8 cellular contexts compared by ENCODE assay signal in genomic region chr10:69438531-69439349, GRCh38. TPM values are rescaled to one million over a fixed set of nuclear protein-coding genes. Genes with fewer than 3 reads are reported as not detected.
DNase-seq lines count a peak whose midpoint lies in the region; ATAC-seq, FAIRE-seq and TF ChIP-seq lines count a peak whose summit lies in the region.

No MANE protein-coding gene starts in this region.

- H4K20me1 ChIP-seq in endothelial cell of umbilical vein (replicated peaks; ENCODE audit: control insufficient read depth, extremely low read depth, insufficient read depth, low read length), result no peaks in the 10 kb centered on the region
- no peaks in the 10 kb centered on the region for H4K20me1 ChIP-seq in osteoblast (ENCODE audit: insufficient read depth, low read length)

- H3K9me3 Mint-ChIP-seq in activated CD4-positive, alpha-beta T cell treated with anti-CD3 and anti-CD28 coated beads, Interleukin-2, amount 10 ng/mL, durations not matched to agents 24 days and 14 days, result no peaks in the 10 kb centered on the region
- H3K9me3 Mint-ChIP-seq in WTC11, result peaks cover 4% of the 10 kb centered on the region; the same call in 1 of the 2 replicates

- no peak overlapping the region for H3K4me3 Mint-ChIP-seq in activated CD4-positive, alpha-beta T cell treated with anti-CD3 and anti-CD28 coated beads, Interleukin-2, amount 10 ng/mL, durations not matched to agents 24 days and 14 days
- H3K4me3 Mint-ChIP-seq in WTC11, result no peak overlapping the region

- H3K79me2 ChIP-seq in endothelial cell of umbilical vein (ENCODE audit: control insufficient read depth, insufficient read depth, low read length) (no peaks in the 10 kb centered on the region), osteoblast (ENCODE audit: insufficient read depth, low read length) (no peaks in the 10 kb centered on the region)

- ATAC-seq in WTC11 (no peak), HG03565 (IDR thresholded peaks at IDR 0.05; ENCODE audit: unreplicated experiment) (no peak)

- H3K9me1 ChIP-seq in endothelial cell of umbilical vein (replicated peaks; ENCODE audit: control insufficient read depth, extremely low read depth, insufficient read depth, low read length), result no peaks in the 10 kb centered on the region

- no peak overlapping the region for H3K9ac ChIP-seq in endothelial cell of umbilical vein (replicated peaks; ENCODE audit: extremely low read depth, insufficient read depth, low read length)

- H3K27ac ChIP-seq in endothelial cell of umbilical vein (ENCODE audit: insufficient read depth, low read depth, low read length), result no peak overlapping the region
- H3K27ac ChIP-seq in osteoblast (ENCODE audit: low read depth, low read length), result peak overlapping the region; percentile 27

- POLR2A ChIA-PET in endothelial cell of umbilical vein (lab: Charles Lee) (no interaction called here), WTC11 (lab: Charles Lee) (no interaction called here)

- no peaks in the 10 kb centered on the region for H3K4me1 Mint-ChIP-seq in activated CD4-positive, alpha-beta T cell treated with anti-CD3 and anti-CD28 coated beads, Interleukin-2, amount 10 ng/mL, durations not matched to agents 24 days and 14 days
- peaks cover 6% of the 10 kb centered on the region; the same call in 1 of the 2 replicates for H3K4me1 Mint-ChIP-seq in WTC11

- dilution Hi-C loops in endothelial cell of umbilical vein (cut with MboI; ENCODE audit: extremely low pct_ligation_motif_present, low sequenced_read_pairs), result no loop called here

- CTCF ChIA-PET in endothelial cell of umbilical vein (lab: Charles Lee) (interaction anchor here (1.0 to 1.1 kb wide), 2 partner anchors 9 to 46 kb away, joined by 4 to 7 read pairs; no protein-coding TSS in a partner anchor), WTC11 (lab: Charles Lee) (interaction anchor here (0.5 to 2.6 kb wide), 9 partner anchors 9 to 198 kb away, joined by 3 to 12 read pairs (median 6); partner anchors contain the start of gene TSPAN15)

- H3K4me2 ChIP-seq in endothelial cell of umbilical vein (ENCODE audit: insufficient read depth, low read length) (no peak overlapping the region), osteoblast (ENCODE audit: insufficient read depth, low read length) (peak overlapping the region; percentile 71)

- TF ChIP-seq CTCF in endothelial cell of umbilical vein (IDR thresholded peaks at IDR 0.05; ENCODE audit: extremely low read depth in 1 of 2, insufficient read depth in 1 of 2, low read depth in 1 of 2, low read length in 2 of 2) (no peak), osteoblast (IDR thresholded peaks at IDR 0.05; ENCODE audit: extremely low read depth, low read depth, low read length) (no peak), WTC11 (IDR thresholded peaks at IDR 0.05) (no peak)

- H3K4me1 ChIP-seq in endothelial cell of umbilical vein (ENCODE audit: control insufficient read depth, extremely low read depth, insufficient read depth, low read length) (peaks cover 8% of the 10 kb centered on the region), osteoblast (ENCODE audit: insufficient read depth, low read length) (peaks cover 28% of the 10 kb centered on the region)

- no peaks in the 10 kb centered on the region for H3K27me3 ChIP-seq in endothelial cell of umbilical vein (ENCODE audit: control insufficient read depth in 2 of 2, insufficient read depth in 2 of 2, low read length in 2 of 2)
- H3K27me3 ChIP-seq in osteoblast (ENCODE audit: insufficient read depth, low read length), result no peaks in the 10 kb centered on the region

- FAIRE-seq in endothelial cell of umbilical vein (lab: Jason Lieb, UNC), result peak; percentile 31

- TF ChIP-seq POLR2A in endothelial cell of umbilical vein (IDR thresholded peaks at IDR 0.05; ENCODE audit: low read depth, low read length), result no peak

- H3K9me3 ChIP-seq in endothelial cell of umbilical vein (replicated peaks; ENCODE audit: control insufficient read depth, insufficient read depth, low read length), result no peaks in the 10 kb centered on the region
- no peaks in the 10 kb centered on the region for H3K9me3 ChIP-seq in osteoblast (ENCODE audit: low read depth, low read length)

- H2AFZ ChIP-seq in endothelial cell of umbilical vein (ENCODE audit: low read depth, low read length), result peak overlapping the region; percentile 4
- peak overlapping the region; percentile 87 for H2AFZ ChIP-seq in osteoblast (ENCODE audit: low read length)

- H3K36me3 ChIP-seq in endothelial cell of umbilical vein (ENCODE audit: control insufficient read depth in 2 of 2, extremely low read depth in 1 of 2, insufficient read depth in 2 of 2, low read length in 2 of 2) (no peaks in the 10 kb centered on the region), osteoblast (ENCODE audit: insufficient read depth, low read length) (no peaks in the 10 kb centered on the region)

- BruUV-seq in endothelial cell of umbilical vein (replicated peaks; lab: Mats Ljungman, UMichigan), result no TSS peak

- no peak overlapping the region for H3K27ac Mint-ChIP-seq in activated CD4-positive, alpha-beta T cell treated with anti-CD3 and anti-CD28 coated beads, Interleukin-2, amount 10 ng/mL, durations not matched to agents 24 days and 14 days
- H3K27ac Mint-ChIP-seq in WTC11, result no peak overlapping the region

- no peaks in the 10 kb centered on the region for H3K36me3 Mint-ChIP-seq in activated CD4-positive, alpha-beta T cell treated with anti-CD3 and anti-CD28 coated beads, Interleukin-2, amount 10 ng/mL, durations not matched to agents 24 days and 14 days (ENCODE audit: low read depth)
- H3K36me3 Mint-ChIP-seq in WTC11, result no peaks in the 10 kb centered on the region

- H3K27me3 Mint-ChIP-seq in activated CD4-positive, alpha-beta T cell treated with anti-CD3 and anti-CD28 coated beads, Interleukin-2, amount 10 ng/mL, durations not matched to agents 24 days and 14 days, result peaks cover 22% of the 10 kb centered on the region
- peaks cover 6% of the 10 kb centered on the region; the same call in 1 of the 2 replicates for H3K27me3 Mint-ChIP-seq in WTC11 (ENCODE audit: low read depth)

- H3K4me3 ChIP-seq in endothelial cell of umbilical vein (replicated peaks in 1 of 3; ENCODE audit: insufficient read depth in 1 of 3, low read depth in 1 of 3, low read length in 3 of 3), result no peak overlapping the region
- H3K4me3 ChIP-seq in osteoblast (ENCODE audit: insufficient read depth, low read length), result peak overlapping the region; percentile 0

- peak; percentile 85 for DNase-seq in DMS 273 (lab: John Stamatoyannopoulos, UW; ENCODE audit: unreplicated experiment)
- peak; percentile 56 for DNase-seq in NCI-H524 treated with DMSO at 0.1 percent for 48 hours (lab: John Stamatoyannopoulos, UW)
- no peak for DNase-seq in endothelial cell of umbilical vein (ENCODE audit: low read depth, low spot score)
- DNase-seq in osteoblast (ENCODE audit: insufficient read length, low spot score, missing footprints), result no peak
- no peak for DNase-seq in activated CD4-positive, alpha-beta T cell treated with anti-CD3 and anti-CD28 coated beads, Interleukin-2, amount 10 ng/mL, durations not matched to agents 24 days and 14 days
- DNase-seq in WTC11 (ENCODE audit: low spot score), result no peak
- no peak for DNase-seq in NCI-H774 (lab: John Stamatoyannopoulos, UW)

- intact Hi-C loops in endothelial cell of umbilical vein (cut with micrococcal nuclease), result no loop called here
- intact Hi-C loops in activated CD4-positive, alpha-beta T cell treated with anti-CD3 and anti-CD28 coated beads, Interleukin-2, amount 10 ng/mL, durations not matched to agents 24 days and 14 days (cut with micrococcal nuclease), result no loop called here

TF ChIP-seq in endothelial cell of umbilical vein, 7 proteins besides CTCF, POLR2A, EP300 and RAD21:
- TF ChIP-seq JUN (IDR thresholded peaks at IDR 0.05; ENCODE audit: borderline replicate concordance, insufficient read depth, insufficient read length, low read depth) (no peak), MYC (IDR thresholded peaks at IDR 0.05; ENCODE audit: low read depth, low read length) (no peak), EZH2 (IDR thresholded peaks at IDR 0.05; ENCODE audit: borderline replicate concordance, low read depth, low read length, severe bottlenecking) (no peak), POLR2AphosphoS5 (IDR thresholded peaks at IDR 0.05; ENCODE audit: insufficient read depth, low read depth, low read length) (no peak)

TF ChIP-seq in WTC11, 78 proteins besides CTCF, POLR2A, EP300 and RAD21:
- TF ChIP-seq RELA (CRISPR knock-in tag; IDR thresholded peaks at IDR 0.05; ENCODE audit: borderline replicate concordance) (no peak), CBFB (CRISPR knock-in tag; IDR thresholded peaks at IDR 0.05; ENCODE audit: low read depth) (no peak), ZNF671 (CRISPR knock-in tag; IDR thresholded peaks at IDR 0.05) (no peak), HMGA2 (CRISPR knock-in tag; IDR thresholded peaks at IDR 0.05) (no peak), NR1H2 (CRISPR knock-in tag; IDR thresholded peaks at IDR 0.05) (no peak), SMAD4 (CRISPR knock-in tag; IDR thresholded peaks at IDR 0.05) (no peak)

RNA-seq across cellular contexts. Expression of gene TSPAN15, which starts 12.5 kb away (rescaled TPM):
- 78.4 and 100 TPM in 2 replicates for total RNA-seq in endothelial cell of umbilical vein
- polyA plus RNA-seq in endothelial cell of umbilical vein, result 166 and 189 TPM in 2 replicates
- polyA plus RNA-seq in endothelial cell of umbilical vein (2011; cell fraction: cytosol; rRNA removed), result 105 and 118 TPM in 2 replicates
- polyA plus RNA-seq in endothelial cell of umbilical vein (2011; cell fraction: nucleus; rRNA removed), result 69.7 and 75.3 TPM in 2 replicates
- polyA plus RNA-seq in endothelial cell of umbilical vein (2012), result 50.5 and 94.9 TPM in 2 replicates
- 120 and 174 TPM in 2 replicates for polyA minus RNA-seq in endothelial cell of umbilical vein
- polyA minus RNA-seq in endothelial cell of umbilical vein (2011; cell fraction: cytosol; rRNA and poly(A)+ RNA removed), result 10.7 TPM
- 50.8 and 57.3 TPM in 2 replicates for polyA minus RNA-seq in endothelial cell of umbilical vein (2011; cell fraction: nucleus; rRNA and poly(A)+ RNA removed)
- total RNA-seq in osteoblast, result 0.59 and 0.72 TPM in 2 replicates
- total RNA-seq in activated CD4-positive, alpha-beta T cell treated with anti-CD3 and anti-CD28 coated beads, Interleukin-2, amount 10 ng/mL, durations not matched to agents 24 days and 14 days, result 1.6 and 1.9 TPM in 2 replicates
- 8.3 to 10.4 TPM (median 10.1 TPM) in 3 replicates for total RNA-seq in WTC11 (2021)

RNA-seq across cellular contexts. Expression of gene TACR2, which starts 22.0 kb away (rescaled TPM):
- total RNA-seq in endothelial cell of umbilical vein, result not detected in 2 replicates
- polyA plus RNA-seq in endothelial cell of umbilical vein, result 0.19 and 0.22 TPM in 2 replicates
- polyA plus RNA-seq in endothelial cell of umbilical vein (2011; cell fraction: cytosol; rRNA removed), result 0.14 and 0.20 TPM in 2 replicates
- 0.11 TPM in 1 of 2 replicates, not detected in the other for polyA plus RNA-seq in endothelial cell of umbilical vein (2011; cell fraction: nucleus; rRNA removed)
- polyA plus RNA-seq in endothelial cell of umbilical vein (2012), result 0.11 and 0.24 TPM in 2 replicates
- 0.21 TPM in 1 of 2 replicates, not detected in the other for polyA minus RNA-seq in endothelial cell of umbilical vein
- not detected for polyA minus RNA-seq in endothelial cell of umbilical vein (2011; cell fraction: cytosol; rRNA and poly(A)+ RNA removed)
- polyA minus RNA-seq in endothelial cell of umbilical vein (2011; cell fraction: nucleus; rRNA and poly(A)+ RNA removed), result not detected in 2 replicates
- total RNA-seq in osteoblast, result 0.29 and 0.36 TPM in 2 replicates
- total RNA-seq in activated CD4-positive, alpha-beta T cell treated with anti-CD3 and anti-CD28 coated beads, Interleukin-2, amount 10 ng/mL, durations not matched to agents 24 days and 14 days, result not detected in 2 replicates
- total RNA-seq in WTC11 (2021), result 0.20 TPM in 1 of 3 replicates, not detected in the others

Comparison
In these comparisons a context has a peak if more than half of its experiments do, and no peak if none do; other contexts are left out.
1. DNase-seq: peak in DMS 273 (single experiment) and NCI-H524 treated with DMSO at 0.1 percent for 48 hours (single experiment); none in endothelial cell of umbilical vein (single experiment), osteoblast (single experiment), activated CD4-positive, alpha-beta T cell treated with anti-CD3 and anti-CD28 coated beads, Interleukin-2, amount 10 ng/mL, durations not matched to agents 24 days and 14 days (single experiment), WTC11 (single experiment) and NCI-H774 (single experiment).